25 cellular contexts compared by ENCODE assay signal in the genomic region with DNA sequence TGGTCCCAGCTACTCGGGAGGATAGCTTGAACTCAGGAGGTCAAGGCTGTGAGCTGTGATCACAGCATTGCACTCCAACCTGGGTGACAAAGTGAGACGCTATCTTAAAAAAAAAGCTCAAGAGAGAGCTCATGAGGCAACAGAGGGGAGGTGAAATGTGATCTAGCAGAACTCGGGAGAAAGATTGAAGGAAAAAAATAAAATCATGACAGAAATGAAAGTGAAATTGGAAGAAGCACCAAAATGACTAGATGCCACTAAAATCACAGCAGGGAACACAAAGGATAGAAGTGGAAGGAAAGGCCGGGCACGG.
DNase-seq lines count a peak whose midpoint lies in the region; ATAC-seq and TF ChIP-seq lines count a peak whose summit lies in the region.
"Had no signal": no experiment of that assay in that cellular context is flagged by ENCODE, and none has a peak within 500 bp of the region (broad histone marks: within the 10 kb centered on the region; RNA-seq: fewer than 3 reads in every experiment).

No MANE protein-coding gene starts in this region.

- no peak overlapping the region for H3K4me3 ChIP-seq in GM23338
- peak overlapping the region; percentile 4 for H3K4me3 ChIP-seq in naive thymus-derived CD4-positive, alpha-beta T cell (ENCODE audit: low read length)
- H3K4me3 ChIP-seq: body of pancreas, heart right ventricle, skin epidermis, suprapubic skin had no signal

- intact Hi-C loops in activated T-helper 1 cell treated with anti-CD3 and anti-CD28 coated beads, Interleukin-12 subunit alpha, Interleukin-12 subunit beta, Interleukin-2, Interleukin-4 antibody, amounts not matched to agents 30 ng/mL and 10 ng/mL and 1 ng/mL, durations not matched to agents 14 hours and 24 hours and 36 hours (cut with micrococcal nuclease): loop anchor here (1.0 to 10.0 kb wide), 4 partner anchors 121 to 596 kb away; a partner anchor contains a TSS
- intact Hi-C loops in naive thymus-derived CD4-positive, alpha-beta T cell (cut with micrococcal nuclease): no loop called here

- peak overlapping the region; percentile 44; the same call in 1 of the 2 replicates for H2AFZ ChIP-seq in GM23338

- peak overlapping the region; percentile 62 for H3K4me3 Mint-ChIP-seq in activated T-cell treated with anti-CD3 and anti-CD28 coated beads, Interleukin-2, amount 50 U/mL, for 4 hours
- H3K4me3 Mint-ChIP-seq in GM23338: no peak overlapping the region
- H3K4me3 Mint-ChIP-seq in activated T-helper 1 cell treated with anti-CD3 and anti-CD28 coated beads, Interleukin-12 subunit alpha, Interleukin-12 subunit beta, Interleukin-2, Interleukin-4 antibody, amounts not matched to agents 30 ng/mL and 10 ng/mL and 1 ng/mL, durations not matched to agents 14 hours and 24 hours and 36 hours: peak overlapping the region; percentile 10
- peak overlapping the region; percentile 44 to 75 (median 62) for H3K4me3 Mint-ChIP-seq in naive thymus-derived CD4-positive, alpha-beta T cell
- H3K4me3 Mint-ChIP-seq: H9 had no signal

- H3K27me3 Mint-ChIP-seq in activated T-cell treated with anti-CD3 and anti-CD28 coated beads, Interleukin-2, amount 50 U/mL, for 4 hours (ENCODE audit: low read depth): no peaks in the 10 kb centered on the region
- no peaks in the 10 kb centered on the region for H3K27me3 Mint-ChIP-seq in GM23338 (ENCODE audit: insufficient read depth, low read depth, poor library complexity)
- peaks cover 10% of the 10 kb centered on the region for H3K27me3 Mint-ChIP-seq in activated T-helper 1 cell treated with anti-CD3 and anti-CD28 coated beads, Interleukin-12 subunit alpha, Interleukin-12 subunit beta, Interleukin-2, Interleukin-4 antibody, amounts not matched to agents 30 ng/mL and 10 ng/mL and 1 ng/mL, durations not matched to agents 14 hours and 24 hours and 36 hours (ENCODE audit: insufficient read depth)
- H3K27me3 Mint-ChIP-seq in naive thymus-derived CD4-positive, alpha-beta T cell: peaks cover 0 to 25% (median 0%) of the 10 kb centered on the region in 5 donors

- H3K9me3 Mint-ChIP-seq in activated T-cell treated with anti-CD3 and anti-CD28 coated beads, Interleukin-2, amount 50 U/mL, for 4 hours: no peaks in the 10 kb centered on the region
- peaks cover 2% of the 10 kb centered on the region; the same call in 1 of the 3 replicates for H3K9me3 Mint-ChIP-seq in GM23338
- H3K9me3 Mint-ChIP-seq in activated T-helper 1 cell treated with anti-CD3 and anti-CD28 coated beads, Interleukin-12 subunit alpha, Interleukin-12 subunit beta, Interleukin-2, Interleukin-4 antibody, amounts not matched to agents 30 ng/mL and 10 ng/mL and 1 ng/mL, durations not matched to agents 14 hours and 24 hours and 36 hours: peaks cover 3% of the 10 kb centered on the region
- H3K9me3 Mint-ChIP-seq in naive thymus-derived CD4-positive, alpha-beta T cell: peaks cover 0 to 21% (median 6%) of the 10 kb centered on the region in 11 donors
- H3K9me3 Mint-ChIP-seq: H9 had no signal

- H3K36me3 ChIP-seq in GM23338 (ENCODE audit: insufficient read depth): no peaks in the 10 kb centered on the region
- no peaks in the 10 kb centered on the region for H3K36me3 ChIP-seq in naive thymus-derived CD4-positive, alpha-beta T cell (ENCODE audit: control insufficient read depth in 2 of 3, insufficient read depth in 3 of 3, low read length in 3 of 3)
- H3K36me3 ChIP-seq: heart right ventricle, suprapubic skin had no signal

- H3K4me1 Mint-ChIP-seq in activated T-cell treated with anti-CD3 and anti-CD28 coated beads, Interleukin-2, amount 50 U/mL, for 4 hours (ENCODE audit: low read depth): peaks cover 79% of the 10 kb centered on the region
- H3K4me1 Mint-ChIP-seq in GM23338: peaks cover 10% of the 10 kb centered on the region
- peaks cover 57% of the 10 kb centered on the region for H3K4me1 Mint-ChIP-seq in activated T-helper 1 cell treated with anti-CD3 and anti-CD28 coated beads, Interleukin-12 subunit alpha, Interleukin-12 subunit beta, Interleukin-2, Interleukin-4 antibody, amounts not matched to agents 30 ng/mL and 10 ng/mL and 1 ng/mL, durations not matched to agents 14 hours and 24 hours and 36 hours (ENCODE audit: low read depth)
- peaks cover 27 to 97% (median 88%) of the 10 kb centered on the region in 7 donors for H3K4me1 Mint-ChIP-seq in naive thymus-derived CD4-positive, alpha-beta T cell

- no peak overlapping the region for H3K4me2 ChIP-seq in GM23338

- no peaks in the 10 kb centered on the region for H3K9me2 ChIP-seq in GM23338 (ENCODE audit: insufficient read depth)

- CTCF ChIA-PET in naive thymus-derived CD4-positive, alpha-beta T cell (lab: Charles Lee): interaction anchor here (0.6 to 1.3 kb wide), 2 partner anchors 14 to 23 kb away, joined by 3 to 5 read pairs; no protein-coding TSS in a partner anchor

- no peaks in the 10 kb centered on the region for H3F3A ChIP-seq in GM23338 (replicated peaks; ENCODE audit: low read depth)

- DNase-seq in activated T-cell treated with anti-CD3 and anti-CD28 coated beads, Interleukin-2, amount 50 U/mL, for 4 hours: no peak
- no peak for DNase-seq in activated T-cell treated with anti-CD3 and anti-CD28 coated beads, Interleukin-2, amount 50 U/mL, for 48 hours
- DNase-seq in GM23338 (ENCODE audit: low spot score) (no peak), activated gamma-delta T cell treated with Interleukin-2 at 50 U/mL for 16 hours (no peak)
- DNase-seq in activated T-helper 1 cell treated with anti-CD3 and anti-CD28 coated beads, Interleukin-12 subunit alpha, Interleukin-12 subunit beta, Interleukin-2, Interleukin-4 antibody, amounts not matched to agents 30 ng/mL and 10 ng/mL and 1 ng/mL, durations not matched to agents 14 hours and 24 hours and 36 hours (ENCODE audit: low spot score): no peak
- peak in 4 of 9 donors; percentile 24 to 40 (median 33) for DNase-seq in naive thymus-derived CD4-positive, alpha-beta T cell
- DNase-seq: body of pancreas; Calu3; effector CD4-positive, alpha-beta T cell; erythroblast; H9; heart right ventricle; Karpas-422; left cardiac atrium; mesendoderm; NCI-H2171; NCI-H510A treated with DMSO at 0.1 percent for 48 hours; SHP77 treated with DMSO at 0.1 percent for 48 hours; stimulated activated CD4-positive, alpha-beta T cell treated with anti-CD3 and anti-CD28 coated beads, Interleukin-1b, Interleukin-23, amount 100 ng/mL, for 48 hours had no signal

- H3K27ac Mint-ChIP-seq in GM23338: no peak overlapping the region
- peak overlapping the region; percentile 4 for H3K27ac Mint-ChIP-seq in activated T-helper 1 cell treated with anti-CD3 and anti-CD28 coated beads, Interleukin-12 subunit alpha, Interleukin-12 subunit beta, Interleukin-2, Interleukin-4 antibody, amounts not matched to agents 30 ng/mL and 10 ng/mL and 1 ng/mL, durations not matched to agents 14 hours and 24 hours and 36 hours
- peak overlapping the region; percentile 38 to 96 (median 92) for H3K27ac Mint-ChIP-seq in naive thymus-derived CD4-positive, alpha-beta T cell

- no peaks in the 10 kb centered on the region for H3K4me1 ChIP-seq in GM23338 (ENCODE audit: insufficient read depth)
- peaks cover 28 to 74% of the 10 kb centered on the region in 2 donors for H3K4me1 ChIP-seq in naive thymus-derived CD4-positive, alpha-beta T cell (ENCODE audit: control insufficient read depth in 2 of 2, insufficient read depth in 2 of 2, low read length in 2 of 2)
- H3K4me1 ChIP-seq: body of pancreas, foreskin keratinocyte, heart right ventricle, suprapubic skin had no signal

- POLR2A ChIA-PET in naive thymus-derived CD4-positive, alpha-beta T cell (lab: Charles Lee): interaction anchor here (1.1 kb wide), 1 partner anchor 9 kb away, joined by 6 read pairs; no protein-coding TSS in a partner anchor

- H3K36me3 Mint-ChIP-seq in activated T-cell treated with anti-CD3 and anti-CD28 coated beads, Interleukin-2, amount 50 U/mL, for 4 hours (ENCODE audit: insufficient read depth): no peaks in the 10 kb centered on the region
- H3K36me3 Mint-ChIP-seq in GM23338 (ENCODE audit: low read depth): no peaks in the 10 kb centered on the region
- no peaks in the 10 kb centered on the region for H3K36me3 Mint-ChIP-seq in activated T-helper 1 cell treated with anti-CD3 and anti-CD28 coated beads, Interleukin-12 subunit alpha, Interleukin-12 subunit beta, Interleukin-2, Interleukin-4 antibody, amounts not matched to agents 30 ng/mL and 10 ng/mL and 1 ng/mL, durations not matched to agents 14 hours and 24 hours and 36 hours (ENCODE audit: low read depth)
- peaks cover 0 to 15% (median 5%) of the 10 kb centered on the region in 5 donors for H3K36me3 Mint-ChIP-seq in naive thymus-derived CD4-positive, alpha-beta T cell

- ATAC-seq in activated T-cell treated with anti-CD3 and anti-CD28 coated beads, Interleukin-2, amount 50 U/mL, for 4 hours: peak in 1 of 2 donors; percentile 6
- no peak for ATAC-seq in GM23338
- ATAC-seq in naive thymus-derived CD4-positive, alpha-beta T cell: no peak
- no peak for ATAC-seq in activated CD4-positive, CD25-positive, alpha-beta regulatory T cell treated with anti-CD3 and anti-CD28 coated beads, Interleukin-2, amount 50 U/mL, for 24 hours
- ATAC-seq in HG03095 (IDR thresholded peaks at IDR 0.05; ENCODE audit: unreplicated experiment): no peak
- ATAC-seq: body of pancreas, foreskin keratinocyte, heart right ventricle, left cardiac atrium, Panc1 had no signal

- H3K27me3 ChIP-seq in GM23338 (ENCODE audit: insufficient read depth): no peaks in the 10 kb centered on the region
- no peaks in the 10 kb centered on the region for H3K27me3 ChIP-seq in naive thymus-derived CD4-positive, alpha-beta T cell (ENCODE audit: control insufficient read depth in 2 of 2, insufficient read depth in 2 of 2, low read length in 2 of 2)

- no peaks in the 10 kb centered on the region for H3K79me2 ChIP-seq in GM23338 (replicated peaks; ENCODE audit: insufficient read depth)

- no peaks in the 10 kb centered on the region for H3K9me3 ChIP-seq in naive thymus-derived CD4-positive, alpha-beta T cell (ENCODE audit: control insufficient read depth in 2 of 3, low read length in 3 of 3)
- H3K9me3 ChIP-seq: body of pancreas, heart right ventricle, suprapubic skin had no signal

- no peak for TF ChIP-seq CTCF in GM23338 (conservative IDR thresholded peaks at IDR 0.05; ENCODE audit: low read depth in 2 of 2)

- H3K27ac ChIP-seq in GM23338 (ENCODE audit: low read depth): no peak overlapping the region
- H3K27ac ChIP-seq in naive thymus-derived CD4-positive, alpha-beta T cell (ENCODE audit: low read depth, low read length): peak overlapping the region; percentile 70
- H3K27ac ChIP-seq: body of pancreas, foreskin keratinocyte, heart right ventricle, suprapubic skin had no signal

- H4K20me1 ChIP-seq in GM23338 (replicated peaks; ENCODE audit: insufficient read depth): no peaks in the 10 kb centered on the region

TF ChIP-seq in GM23338, 12 proteins besides CTCF, POLR2A, EP300 and RAD21 (continues in another document):
- TF ChIP-seq JUNB (IDR thresholded peaks at IDR 0.05; ENCODE audit: unreplicated experiment) (no peak), EZH2phosphoT487 (IDR thresholded peaks at IDR 0.05; ENCODE audit: unreplicated experiment) (no peak), POLR2AphosphoS5 (IDR thresholded peaks at IDR 0.05; ENCODE audit: low read depth) (no peak), ZNF331 (CRISPR knock-in tag; IDR thresholded peaks at IDR 0.05; ENCODE audit: low read depth) (no peak)
